11 cellular contexts compared by ENCODE assay signal in genomic region chr7:144786522-144786921, GRCh38. TPM values are rescaled to one million over a fixed set of nuclear protein-coding genes. Genes with fewer than 3 reads are reported as not detected.
DNase-seq lines count a peak whose midpoint lies in the region; ATAC-seq and TF ChIP-seq lines count a peak whose summit lies in the region.
"Had no signal": no experiment of that assay in that cellular context is flagged by ENCODE, and none has a peak within 500 bp of the region (broad histone marks: within the 10 kb centered on the region; RNA-seq: fewer than 3 reads in every experiment).

No MANE protein-coding gene starts in this region.

- TF ChIP-seq RAD21 in Ishikawa (IDR thresholded peaks at IDR 0.05; ENCODE audit: low read depth), result peak; percentile 37

- no peak overlapping the region for H3K4me3 Mint-ChIP-seq in endothelial cell (ENCODE audit: unreplicated experiment)
- no peak overlapping the region for H3K4me3 Mint-ChIP-seq in chondrocyte (ENCODE audit: unreplicated experiment)

- ATAC-seq in GM19043 (IDR thresholded peaks at IDR 0.05; ENCODE audit: low read depth, unreplicated experiment) (peak; percentile 49), GM21717 (IDR thresholded peaks at IDR 0.05; ENCODE audit: unreplicated experiment) (no peak)
- ATAC-seq: HepG2 had no signal

- H3K9me3 Mint-ChIP-seq in endothelial cell (ENCODE audit: unreplicated experiment) (no peaks in the 10 kb centered on the region), chondrocyte (ENCODE audit: low read depth) (no peaks in the 10 kb centered on the region)

- TF ChIP-seq EP300 in Ishikawa (IDR thresholded peaks at IDR 0.05; ENCODE audit: borderline replicate concordance), result no peak

- H3K27me3 Mint-ChIP-seq in endothelial cell (ENCODE audit: unreplicated experiment), result peaks cover 5% of the 10 kb centered on the region
- peaks cover 5% of the 10 kb centered on the region for H3K27me3 Mint-ChIP-seq in chondrocyte (ENCODE audit: low read depth)
- H3K27me3 Mint-ChIP-seq: progenitor cell of endocrine pancreas had no signal

- H3K27ac Mint-ChIP-seq in endothelial cell (ENCODE audit: unreplicated experiment) (no peak overlapping the region), chondrocyte (ENCODE audit: unreplicated experiment) (no peak overlapping the region)
- H3K27ac Mint-ChIP-seq: progenitor cell of endocrine pancreas had no signal

- no peaks in the 10 kb centered on the region for H3K36me3 Mint-ChIP-seq in endothelial cell (ENCODE audit: low read depth, unreplicated experiment)
- no peaks in the 10 kb centered on the region for H3K36me3 Mint-ChIP-seq in chondrocyte (ENCODE audit: low read depth)

- DNase-seq in DMS53 (lab: John Stamatoyannopoulos, UW) (peak; percentile 40), endothelial cell (ENCODE audit: low spot score) (peak; percentile 4), occipital lobe (lab: John Stamatoyannopoulos, UW) (no peak), NCI-H1694 treated with DMSO at 0.1 percent for 48 hours (lab: John Stamatoyannopoulos, UW) (no peak), chondrocyte (ENCODE audit: low spot score) (no peak)
- DNase-seq: colonic mucosa had no signal

- TF ChIP-seq CTCF in endothelial cell (IDR thresholded peaks at IDR 0.05; ENCODE audit: unreplicated experiment), result no peak
- TF ChIP-seq CTCF in chondrocyte (IDR thresholded peaks at IDR 0.05), result no peak

- H3K4me1 Mint-ChIP-seq in endothelial cell (ENCODE audit: unreplicated experiment), result no peaks in the 10 kb centered on the region
- H3K4me1 Mint-ChIP-seq in chondrocyte (ENCODE audit: low read depth), result no peaks in the 10 kb centered on the region

TF ChIP-seq in Ishikawa, 13 proteins besides CTCF, POLR2A, EP300 and RAD21:
- no peak for TF ChIP-seq EGR1 (IDR thresholded peaks at IDR 0.05)
- 0 out of 2 replicates have a peak, but pooled peaks have one; percentile 9 for TF ChIP-seq CREB1 (IDR thresholded peaks at IDR 0.05; ENCODE audit: low read depth)

RNA-seq across cellular contexts. Expression of gene TPK1, which starts 49.3 kb away (rescaled TPM):
- 0.77 TPM for total RNA-seq in endothelial cell (ENCODE audit: unreplicated experiment)
- total RNA-seq in occipital lobe, result 5.6 TPM
- total RNA-seq in chondrocyte, result 2.3 to 4.4 TPM (median 3.5 TPM) in 3 replicates

Comparison
In these comparisons a context has a peak if more than half of its experiments do, and no peak if none do; other contexts are left out.
1. DNase-seq: peak in DMS53 (single experiment) and endothelial cell (single experiment); none in occipital lobe (single experiment), NCI-H1694 treated with DMSO at 0.1 percent for 48 hours (single experiment) and chondrocyte (single experiment).